Comparison of ENCODE assay signal across 10 cellular contexts in the genomic region with DNA sequence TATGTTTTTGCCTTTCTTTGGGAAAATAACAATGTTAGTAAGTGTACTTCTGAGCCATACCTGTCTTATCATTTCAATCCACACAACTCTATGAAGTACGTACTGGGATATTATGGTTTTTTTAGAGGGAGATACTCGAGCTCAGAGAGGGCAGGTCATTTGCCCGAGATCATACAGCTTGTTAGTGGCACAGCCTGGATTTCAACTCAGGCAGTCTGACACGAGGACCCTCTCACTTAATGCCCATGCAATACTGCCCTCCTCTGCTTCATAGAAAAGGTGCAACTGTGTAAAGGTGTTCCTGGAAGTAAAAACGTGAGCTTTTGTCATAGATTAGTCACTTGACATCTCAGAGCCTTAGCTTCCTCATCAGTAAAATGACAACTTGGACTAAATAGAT.
DNase-seq lines count a peak whose midpoint lies in the region; ATAC-seq and TF ChIP-seq lines count a peak whose summit lies in the region.
"Had no signal": no experiment of that assay in that cellular context is flagged by ENCODE, and none has a peak within 500 bp of the region (broad histone marks: within the 10 kb centered on the region; RNA-seq: fewer than 3 reads in every experiment).

No MANE protein-coding gene starts in this region.

- no peak overlapping the region for H3K4me3 ChIP-seq in SU-DHL-6 (ENCODE audit: insufficient read depth, low read length, poor library complexity, severe bottlenecking)
- H3K4me3 ChIP-seq: BLaER1, skin epidermis had no signal

- H3K4me2 ChIP-seq in SU-DHL-6 (ENCODE audit: low read depth, low read length, poor library complexity, severe bottlenecking), result no peak overlapping the region
- H3K4me2 ChIP-seq: BLaER1 had no signal

- peak; percentile 64 for DNase-seq in NCI-H82 (lab: John Stamatoyannopoulos, UW)
- DNase-seq in NCI-H82 treated with DMSO at 0.1 percent for 48 hours (lab: John Stamatoyannopoulos, UW; ENCODE audit: unreplicated experiment), result no peak
- DNase-seq in Kasumi-1 (lab: John Stamatoyannopoulos, UW), result peak; percentile 15 to 16
- peak; percentile 54 for DNase-seq in iris pigment epithelial cell (ENCODE audit: low read depth)
- no peak for DNase-seq in GDM1 (lab: John Stamatoyannopoulos, UW)
- no peak for DNase-seq in activated CD4-positive, alpha-beta T cell treated with anti-CD3 and anti-CD28 coated beads for 1 hour

- no peak overlapping the region for H3K27ac ChIP-seq in SU-DHL-6 (ENCODE audit: low read depth, low read length)
- H3K27ac ChIP-seq: BLaER1, skin epidermis had no signal

- peak; percentile 43 for TF ChIP-seq CTCF in SU-DHL-6 (IDR thresholded peaks at IDR 0.05; ENCODE audit: insufficient read depth, low read length, poor library complexity, severe bottlenecking)

- no peaks in the 10 kb centered on the region for H4K20me1 ChIP-seq in SU-DHL-6 (ENCODE audit: low read depth, low read length)

- no peak overlapping the region for H3K9ac ChIP-seq in SU-DHL-6 (ENCODE audit: low read length)
- H3K9ac ChIP-seq: BLaER1 had no signal

- no peak overlapping the region for H2AFZ ChIP-seq in SU-DHL-6 (ENCODE audit: low read depth, low read length, severe bottlenecking)

- H3K36me3 ChIP-seq in SU-DHL-6 (ENCODE audit: low read length), result no peaks in the 10 kb centered on the region
- H3K36me3 ChIP-seq: BLaER1 had no signal

- no peaks in the 10 kb centered on the region for H3K79me2 ChIP-seq in SU-DHL-6 (ENCODE audit: insufficient read depth, low read length)

- H3F3A ChIP-seq in SU-DHL-6 (ENCODE audit: insufficient read depth), result no peaks in the 10 kb centered on the region

- no peaks in the 10 kb centered on the region for H3K9me2 ChIP-seq in SU-DHL-6 (replicated peaks; ENCODE audit: insufficient read depth, low read length)

- H3K9me3 ChIP-seq in SU-DHL-6 (ENCODE audit: insufficient read depth, low read length), result no peaks in the 10 kb centered on the region

- H3K27me3 ChIP-seq in SU-DHL-6 (ENCODE audit: low read length), result no peaks in the 10 kb centered on the region

- ATAC-seq in GM21737 (IDR thresholded peaks at IDR 0.05; ENCODE audit: unreplicated experiment), result peak; percentile 48

Comparison
In these comparisons a context has a peak if more than half of its experiments do, and no peak if none do; other contexts are left out.
1. DNase-seq: peak in NCI-H82 (single experiment), Kasumi-1 (2 of 2) and iris pigment epithelial cell (single experiment); none in NCI-H82 treated with DMSO at 0.1 percent for 48 hours (single experiment), GDM1 (single experiment) and activated CD4-positive, alpha-beta T cell treated with anti-CD3 and anti-CD28 coated beads for 1 hour (single experiment).